10 cellular contexts compared by ENCODE assay signal in the genomic region with DNA sequence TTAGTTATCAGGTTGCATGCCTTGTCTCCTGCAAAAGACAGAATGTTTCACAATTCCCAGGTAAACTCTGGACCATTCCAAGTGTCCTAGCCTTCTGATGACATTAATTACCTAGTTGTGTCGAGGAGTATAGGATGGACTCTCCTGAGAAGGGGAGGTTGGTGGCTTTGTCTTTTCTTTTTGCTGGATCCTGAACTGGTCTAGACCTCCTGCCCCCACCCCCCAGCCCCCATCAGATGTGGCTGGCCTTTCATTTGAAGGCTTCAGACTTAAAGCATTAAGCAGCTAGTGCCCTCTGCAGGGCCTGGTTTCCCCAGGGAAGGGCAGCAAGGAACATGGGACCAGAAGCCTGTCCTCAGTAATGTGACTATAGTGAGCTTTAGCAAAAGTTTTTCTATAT. TPM values are rescaled to one million over a fixed set of nuclear protein-coding genes. Genes with fewer than 3 reads are reported as not detected.
A peak's percentile ranks its signal among the peaks of the same experiment; 100 is the strongest.
DNase-seq lines count a peak whose midpoint lies in the region; ATAC-seq and TF ChIP-seq lines count a peak whose summit lies in the region.
"Had no signal": no experiment of that assay in that cellular context is flagged by ENCODE, and none has a peak within 500 bp of the region (broad histone marks: within the 10 kb centered on the region; RNA-seq: fewer than 3 reads in every experiment).

No MANE protein-coding gene starts in this region.

- H3K4me1 ChIP-seq in Panc1 (ENCODE audit: control insufficient read depth, insufficient read depth, low read length), result no peaks in the 10 kb centered on the region
- peaks cover 5 to 75% (median 62%) of the 10 kb centered on the region in 4 donors for H3K4me1 ChIP-seq in esophagus muscularis mucosa
- peaks cover 37 to 42% of the 10 kb centered on the region in 2 donors for H3K4me1 ChIP-seq in gastrocnemius medialis

- TF ChIP-seq CTCF in Panc1 (IDR thresholded peaks at IDR 0.05), result no peak; the same call in 1 of the 2 replicates
- peak; percentile 38 to 42 (median 41) for TF ChIP-seq CTCF in esophagus muscularis mucosa (IDR thresholded peaks at IDR 0.05)
- TF ChIP-seq CTCF in gastrocnemius medialis (IDR thresholded peaks at IDR 0.05 in 4 of 5, conservative IDR thresholded peaks at IDR 0.05 in 1 of 5), result peak in 1 of 5 experiments; percentile 19

- intact Hi-C loops in Panc1 (cut with micrococcal nuclease; ENCODE audit: unreplicated experiment), result no loop called here
- intact Hi-C loops in esophagus muscularis mucosa (cut with DNase I), result no loop called here
- intact Hi-C loops in gastrocnemius medialis (cut with DNase I; ENCODE audit: low total_unique reads), result loop anchor here (5.0 to 10.0 kb wide), 2 partner anchors 140 to 1038 kb away; a partner anchor contains a TSS

- H3K27me3 ChIP-seq in H7 (ENCODE audit: control insufficient read depth, insufficient read depth, low read length) (no peaks in the 10 kb centered on the region), Panc1 (ENCODE audit: control insufficient read depth, insufficient read depth, low read length) (no peaks in the 10 kb centered on the region), esophagus muscularis mucosa (no peaks in the 10 kb centered on the region), gastrocnemius medialis (no peaks in the 10 kb centered on the region)
- H3K27me3 ChIP-seq: foreskin keratinocyte had no signal

- H3K9me3 ChIP-seq in Panc1 (ENCODE audit: control insufficient read depth, insufficient read depth, low read depth, low read length) (no peaks in the 10 kb centered on the region), esophagus muscularis mucosa (no peaks in the 10 kb centered on the region), gastrocnemius medialis (no peaks in the 10 kb centered on the region)

- ATAC-seq in Panc1 (peak; percentile 47; the same call in 1 of the 2 replicates), gastrocnemius medialis (no peak), HG02870 (IDR thresholded peaks at IDR 0.05; ENCODE audit: unreplicated experiment) (no peak)
- ATAC-seq: foreskin keratinocyte, natural killer cell had no signal

- POLR2A ChIA-PET in Panc1 (lab: Charles Lee), result interaction anchor here (0.6 kb wide), 1 partner anchor 14 kb away, joined by 6 read pairs; no protein-coding TSS in a partner anchor

- H3K4me3 ChIP-seq in H7 (ENCODE audit: insufficient read depth, low read depth, low read length), result no peak overlapping the region
- H3K4me3 ChIP-seq in Panc1 (ENCODE audit: low read depth in 2 of 2, low read length in 2 of 2), result no peak overlapping the region
- no peak overlapping the region for H3K4me3 ChIP-seq in esophagus muscularis mucosa
- H3K4me3 ChIP-seq in gastrocnemius medialis, result no peak overlapping the region

- CTCF ChIA-PET in Panc1 (lab: Charles Lee), result interaction anchor here (0.6 to 0.7 kb wide), 5 partner anchors 9 to 271 kb away, joined by 3 to 6 read pairs (median 4); a partner anchor contains a TSS

- no peak for TF ChIP-seq POLR2A in esophagus muscularis mucosa (IDR thresholded peaks at IDR 0.05; ENCODE audit: low read depth)
- TF ChIP-seq POLR2A in gastrocnemius medialis (IDR thresholded peaks at IDR 0.05), result no peak

- H3K36me3 ChIP-seq in H7 (replicated peaks; ENCODE audit: control insufficient read depth, insufficient read depth, low read length) (peaks cover 11% of the 10 kb centered on the region), Panc1 (ENCODE audit: control insufficient read depth, insufficient read depth, low read length) (peaks cover 14% of the 10 kb centered on the region), esophagus muscularis mucosa (peaks cover 31 to 78% (median 69%) of the 10 kb centered on the region in 4 donors), gastrocnemius medialis (no peaks in the 10 kb centered on the region)

- TF ChIP-seq EP300 in esophagus muscularis mucosa (IDR thresholded peaks at IDR 0.05), result no peak

- peak; percentile 60 for DNase-seq in H7
- no peak for DNase-seq in Panc1 (ENCODE audit: low read depth, low spot score)
- DNase-seq in esophagus muscularis mucosa (ENCODE audit: extremely low spot score), result no peak
- no peak for DNase-seq in gastrocnemius medialis
- no peak for DNase-seq in NCI-H1930 (lab: John Stamatoyannopoulos, UW)
- DNase-seq in NCI-H146 treated with DMSO at 0.1 percent for 48 hours (lab: John Stamatoyannopoulos, UW; ENCODE audit: unreplicated experiment), result no peak
- DNase-seq: foreskin keratinocyte, natural killer cell had no signal

- in situ Hi-C loops in Panc1 (cut with HindIII; ENCODE audit: low pct_unique_long_range_greater_than_20kb, low sequenced_read_pairs), result no loop called here
- in situ Hi-C loops in gastrocnemius medialis (cut with MboI; ENCODE audit: low sequenced_read_pairs in 4 of 4), result no loop called here

- WGBS in esophagus muscularis mucosa, result 18% methylated on average over 1 of the region's 1 CpG

- BruUV-seq in Panc1 (replicated peaks; lab: Mats Ljungman, UMichigan), result no TSS peak

- H3K27ac ChIP-seq in Panc1 (ENCODE audit: low read length), result no peak overlapping the region
- peak overlapping the region; percentile 98 to 99 (median 98) for H3K27ac ChIP-seq in esophagus muscularis mucosa (replicated peaks in 1 of 4)
- peak overlapping the region; percentile 63 to 74 (median 71) for H3K27ac ChIP-seq in gastrocnemius medialis
- H3K27ac ChIP-seq: foreskin keratinocyte, KMS-11 had no signal

RNA-seq across cellular contexts. Expression of a gene that starts 9.7 kb away (rescaled TPM):
- total RNA-seq in H7 (2014; rRNA removed; shearing (Covaris generic)), result 45.5 and 59.3 TPM in 2 replicates
- total RNA-seq in Panc1 (2021; ENCODE audit: unreplicated experiment), result 27.2 TPM
- 27.9 TPM for polyA plus RNA-seq in Panc1 (2012; ENCODE audit: insufficient read length)
- total RNA-seq in esophagus muscularis mucosa, result 1,000 to 10,000 TPM in 1 of 4 donors, 100 to 1,000 TPM in 3; 607 to 1,312 (median 805) TPM
- 100 to 1,000 TPM in 3 of 4 donors, 10 to 100 TPM in 1; 22.6 to 193 (median 123) TPM for total RNA-seq in gastrocnemius medialis

RNA-seq across cellular contexts. Expression of a gene that starts 27.1 kb away (rescaled TPM):
- total RNA-seq in H7 (2014; rRNA removed; shearing (Covaris generic)), result 26.4 and 28.9 TPM in 2 replicates
- total RNA-seq in Panc1 (2021; ENCODE audit: unreplicated experiment) (69.0 TPM), esophagus muscularis mucosa (10 to 100 TPM; 14.2 to 33.2 (median 20.9) TPM), gastrocnemius medialis (1 to 10 TPM; 3.8 to 5.1 (median 4.7) TPM)
- 58.5 TPM for polyA plus RNA-seq in Panc1 (2012; ENCODE audit: insufficient read length)

RNA-seq across cellular contexts. Expression of a gene that starts 33.5 kb away (rescaled TPM):
- total RNA-seq in H7 (2014; rRNA removed; shearing (Covaris generic)), result 2.1 TPM in 2 replicates
- total RNA-seq in Panc1 (2021; ENCODE audit: unreplicated experiment) (not detected), esophagus muscularis mucosa (10 to 100 TPM; 23.7 to 74.3 (median 51.6) TPM), gastrocnemius medialis (10 to 100 TPM in 1 of 4 donors, 1 to 10 TPM in 3; 4.0 to 16.0 (median 6.0) TPM)
- polyA plus RNA-seq in Panc1 (2012; ENCODE audit: insufficient read length), result not detected
- total RNA-seq: foreskin keratinocyte, natural killer cell had no signal

RNA-seq across cellular contexts. Expression of a gene that starts 39.3 kb away (rescaled TPM):
- total RNA-seq in H7 (2014; rRNA removed; shearing (Covaris generic)), result not detected in 2 replicates
- total RNA-seq in Panc1 (2021; ENCODE audit: unreplicated experiment), result not detected
- polyA plus RNA-seq in Panc1 (2012; ENCODE audit: insufficient read length), result not detected
- under 1 TPM in 1 of 4 donors, not detected in 3; 0.11 TPM for total RNA-seq in esophagus muscularis mucosa
- not detected for total RNA-seq in gastrocnemius medialis
- total RNA-seq: foreskin keratinocyte, natural killer cell had no signal
- polyA plus RNA-seq: foreskin keratinocyte had no signal
